Comparison of ENCODE assay signal across 8 cellular contexts in the genomic region with DNA sequence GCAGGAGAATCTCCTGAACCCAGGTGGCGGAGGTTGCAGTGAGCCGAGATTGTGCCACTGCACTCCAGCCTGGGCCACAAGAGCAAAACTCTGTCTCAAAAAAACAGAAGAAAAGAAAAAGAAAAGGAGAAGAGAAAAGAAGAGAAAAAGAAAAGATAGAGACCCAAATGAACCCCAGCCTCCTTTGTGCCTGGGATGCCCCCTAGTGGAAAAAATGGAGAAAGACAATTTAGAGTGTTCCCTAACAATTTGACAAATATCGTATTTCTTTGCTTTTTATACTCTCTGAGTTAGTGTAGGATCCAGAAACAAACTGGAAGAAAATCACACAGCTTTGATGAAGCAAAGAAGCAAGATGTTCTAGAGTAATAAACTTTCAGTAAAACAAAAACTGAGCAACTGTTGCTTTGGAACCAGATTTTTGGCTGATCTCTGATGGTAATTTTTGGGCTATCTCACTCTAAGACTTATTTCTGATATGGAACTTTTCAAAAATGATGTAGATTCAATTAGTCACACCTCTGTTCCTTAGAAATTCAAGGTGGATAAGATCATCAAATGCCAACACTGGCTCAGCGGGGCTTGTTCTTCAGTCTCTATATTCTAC. TPM values are rescaled to one million over a fixed set of nuclear protein-coding genes. Genes with fewer than 3 reads are reported as not detected.
DNase-seq lines count a peak whose midpoint lies in the region; ATAC-seq and TF ChIP-seq lines count a peak whose summit lies in the region.

No MANE protein-coding gene starts in this region.

- H3K4me3 ChIP-seq in WERI-Rb-1 (ENCODE audit: low read depth, low read length) = no peak overlapping the region
- no peak overlapping the region for H3K4me3 ChIP-seq in coronary artery

- H3K36me3 ChIP-seq in WERI-Rb-1 = no peaks in the 10 kb centered on the region

- DNase-seq in D341Med (ENCODE audit: low spot score) (peak; percentile 62), HT1080 (ENCODE audit: low read depth) (peak; percentile 15), WERI-Rb-1 (no peak), mesothelial cell of epicardium (ENCODE audit: low spot score in 2 of 2, unreplicated experiment in 2 of 2) (no peak), coronary artery (ENCODE audit: low spot score) (no peak)
- DNase-seq in activated naive CD4-positive, alpha-beta T cell treated with anti-CD3 and anti-CD28 coated beads for 36 hours = no peak
- DNase-seq in activated T-cell treated with anti-CD3 and anti-CD28 coated beads, Interleukin-2, amount 50 U/mL, for 4 hours = no peak

- no peak overlapping the region for H3K4me3 Mint-ChIP-seq in mesothelial cell of epicardium
- no peak overlapping the region for H3K4me3 Mint-ChIP-seq in activated naive CD4-positive, alpha-beta T cell treated with anti-CD3 and anti-CD28 coated beads for 36 hours
- no peak overlapping the region for H3K4me3 Mint-ChIP-seq in activated T-cell treated with anti-CD3 and anti-CD28 coated beads, Interleukin-2, amount 50 U/mL, for 4 hours

- no peaks in the 10 kb centered on the region for H3K9me3 ChIP-seq in WERI-Rb-1 (ENCODE audit: severe bottlenecking)

- TF ChIP-seq CTCF in WERI-Rb-1 (IDR thresholded peaks at IDR 0.05; ENCODE audit: low read depth, low read length) (peak; percentile 66), mesothelial cell of epicardium (IDR thresholded peaks at IDR 0.05; ENCODE audit: unreplicated experiment) (peak; percentile 78), coronary artery (IDR thresholded peaks at IDR 0.05) (no peak)

- no peaks in the 10 kb centered on the region for H3K27me3 ChIP-seq in WERI-Rb-1 (ENCODE audit: insufficient read depth, low read depth, severe bottlenecking)

- intact Hi-C loops in activated naive CD4-positive, alpha-beta T cell treated with anti-CD3 and anti-CD28 coated beads for 36 hours (cut with micrococcal nuclease) = loop anchor here (1.0 to 5.0 kb wide), 3 partner anchors 102 to 1245 kb away; no protein-coding TSS in a partner anchor

- H3K4me1 Mint-ChIP-seq in mesothelial cell of epicardium = no peaks in the 10 kb centered on the region
- H3K4me1 Mint-ChIP-seq in activated naive CD4-positive, alpha-beta T cell treated with anti-CD3 and anti-CD28 coated beads for 36 hours (ENCODE audit: low read depth) = no peaks in the 10 kb centered on the region
- no peaks in the 10 kb centered on the region for H3K4me1 Mint-ChIP-seq in activated T-cell treated with anti-CD3 and anti-CD28 coated beads, Interleukin-2, amount 50 U/mL, for 4 hours (ENCODE audit: low read depth)

- H3K27me3 Mint-ChIP-seq in mesothelial cell of epicardium (ENCODE audit: low read depth) = peaks cover 27% of the 10 kb centered on the region
- no peaks in the 10 kb centered on the region for H3K27me3 Mint-ChIP-seq in activated naive CD4-positive, alpha-beta T cell treated with anti-CD3 and anti-CD28 coated beads for 36 hours (ENCODE audit: low read depth)
- peaks cover 14% of the 10 kb centered on the region for H3K27me3 Mint-ChIP-seq in activated T-cell treated with anti-CD3 and anti-CD28 coated beads, Interleukin-2, amount 50 U/mL, for 4 hours (ENCODE audit: low read depth)

- no peak for ATAC-seq in activated T-cell treated with anti-CD3 and anti-CD28 coated beads, Interleukin-2, amount 50 U/mL, for 4 hours
- no peak for ATAC-seq in GM18873 (IDR thresholded peaks at IDR 0.05; ENCODE audit: low FRiP score, unreplicated experiment)

- no peak overlapping the region for H3K27ac Mint-ChIP-seq in mesothelial cell of epicardium
- no peak overlapping the region for H3K27ac Mint-ChIP-seq in activated naive CD4-positive, alpha-beta T cell treated with anti-CD3 and anti-CD28 coated beads for 36 hours

- no peaks in the 10 kb centered on the region for H3K36me3 Mint-ChIP-seq in mesothelial cell of epicardium
- H3K36me3 Mint-ChIP-seq in activated naive CD4-positive, alpha-beta T cell treated with anti-CD3 and anti-CD28 coated beads for 36 hours (ENCODE audit: low read depth) = no peaks in the 10 kb centered on the region
- no peaks in the 10 kb centered on the region for H3K36me3 Mint-ChIP-seq in activated T-cell treated with anti-CD3 and anti-CD28 coated beads, Interleukin-2, amount 50 U/mL, for 4 hours (ENCODE audit: insufficient read depth)

- H3K27ac ChIP-seq in WERI-Rb-1 (no peak overlapping the region), coronary artery (no peak overlapping the region)

- H3K9me3 Mint-ChIP-seq in mesothelial cell of epicardium = peaks cover 32% of the 10 kb centered on the region
- peaks cover 20% of the 10 kb centered on the region for H3K9me3 Mint-ChIP-seq in activated naive CD4-positive, alpha-beta T cell treated with anti-CD3 and anti-CD28 coated beads for 36 hours
- peaks cover 13% of the 10 kb centered on the region for H3K9me3 Mint-ChIP-seq in activated T-cell treated with anti-CD3 and anti-CD28 coated beads, Interleukin-2, amount 50 U/mL, for 4 hours

- CTCF ChIA-PET in activated naive CD4-positive, alpha-beta T cell treated with anti-CD3 and anti-CD28 coated beads for 36 hours (lab: Charles Lee) = interaction anchor here (0.5 to 3.1 kb wide), 18 partner anchors 9 to 1220 kb away, joined by 3 to 11 read pairs (median 4); a partner anchor contains a TSS

RNA-seq across cellular contexts. Expression of a gene that starts 18.6 kb away (rescaled TPM):
- total RNA-seq in HT1080 (2014; rRNA removed; shearing (Covaris generic)) = 11.6 and 13.8 TPM in 2 replicates
- 16.7 and 18.0 TPM in 2 replicates for polyA plus RNA-seq in HT1080 (2015; cell fraction: cytosol; rRNA removed)
- polyA plus RNA-seq in HT1080 (2015; cell fraction: nucleus; rRNA removed) = 41.7 and 51.8 TPM in 2 replicates
- 27.6 to 33.9 TPM (median 30.5 TPM) in 3 replicates for total RNA-seq in mesothelial cell of epicardium
- 10 to 100 TPM; 34.3 to 39.8 TPM for total RNA-seq in activated naive CD4-positive, alpha-beta T cell treated with anti-CD3 and anti-CD28 coated beads for 36 hours
- total RNA-seq in activated T-cell treated with anti-CD3 and anti-CD28 coated beads, Interleukin-2, amount 50 U/mL, for 4 hours = 10 to 100 TPM; 30.9 to 37.3 (median 32.5) TPM

RNA-seq across cellular contexts. Expression of a gene that starts 55.7 kb away (rescaled TPM):
- total RNA-seq in HT1080 (2014; rRNA removed; shearing (Covaris generic)) = not detected in 2 replicates
- polyA plus RNA-seq in HT1080 (2015; cell fraction: cytosol; rRNA removed) = not detected in 2 replicates
- not detected in 2 replicates for polyA plus RNA-seq in HT1080 (2015; cell fraction: nucleus; rRNA removed)
- total RNA-seq in mesothelial cell of epicardium = not detected in 3 replicates
- not detected for total RNA-seq in activated naive CD4-positive, alpha-beta T cell treated with anti-CD3 and anti-CD28 coated beads for 36 hours
- total RNA-seq in activated T-cell treated with anti-CD3 and anti-CD28 coated beads, Interleukin-2, amount 50 U/mL, for 4 hours = not detected

Comparison
In these comparisons a context has a peak if more than half of its experiments do, and no peak if none do; other contexts are left out.
1. DNase-seq: peak in D341Med (single experiment) and HT1080 (single experiment); none in WERI-Rb-1 (single experiment), mesothelial cell of epicardium (0 of 2), activated naive CD4-positive, alpha-beta T cell treated with anti-CD3 and anti-CD28 coated beads for 36 hours (single experiment), activated T-cell treated with anti-CD3 and anti-CD28 coated beads, Interleukin-2, amount 50 U/mL, for 4 hours (single experiment) and coronary artery (single experiment).